Comparison of ENCODE assay signal across 17 cellular contexts in the genomic region with DNA sequence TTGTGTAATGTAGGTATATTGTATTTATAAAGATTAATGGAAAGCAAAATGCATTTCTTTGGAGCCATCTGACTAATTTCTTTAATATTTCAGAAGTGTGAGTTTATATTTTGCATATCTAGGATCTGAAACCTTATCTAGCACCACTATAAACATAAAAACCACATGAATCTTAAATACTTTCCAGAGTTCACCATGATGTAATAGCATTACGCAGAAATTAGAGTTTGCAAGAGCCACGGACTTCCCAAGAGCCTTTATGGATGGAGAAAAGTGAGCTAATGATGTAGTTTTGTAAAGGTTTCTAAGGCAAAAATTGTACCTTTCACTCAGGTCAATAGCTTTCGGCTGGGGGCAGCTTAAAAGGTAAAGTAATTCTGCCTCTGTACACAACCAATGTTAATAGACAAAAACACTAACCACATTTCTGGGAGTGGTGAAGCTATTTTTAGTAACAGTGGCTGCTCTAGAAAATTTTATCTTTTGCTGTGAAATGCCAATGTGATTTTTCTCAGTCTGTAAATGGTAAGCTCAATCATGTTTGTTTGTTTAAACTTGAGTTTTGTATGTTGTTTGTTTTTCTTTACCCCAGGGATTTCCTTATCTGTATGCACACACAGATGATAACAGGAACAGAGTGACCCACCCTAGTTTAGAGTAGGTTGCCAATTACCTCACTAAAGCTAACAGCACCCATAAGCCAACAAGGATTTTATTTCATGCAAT.
DNase-seq lines count a peak whose midpoint lies in the region; TF ChIP-seq lines count a peak whose summit lies in the region.
"Had no signal": no experiment of that assay in that cellular context is flagged by ENCODE, and none has a peak within 500 bp of the region (broad histone marks: within the 10 kb centered on the region; RNA-seq: fewer than 3 reads in every experiment).

No MANE protein-coding gene starts in this region.

- TF ChIP-seq CTCF in fibroblast of pulmonary artery (IDR thresholded peaks at IDR 0.05; ENCODE audit: low read length, missing control alignments) (no peak), WERI-Rb-1 (IDR thresholded peaks at IDR 0.05; ENCODE audit: low read depth, low read length) (no peak)

- H3K4me3 ChIP-seq in SK-N-MC = 0 out of 2 replicates have a peak overlapping the region, but pooled peaks have one; percentile 4
- no peak overlapping the region for H3K4me3 ChIP-seq in fibroblast of pulmonary artery (replicated peaks; ENCODE audit: low read depth, low read length)
- no peak overlapping the region for H3K4me3 ChIP-seq in WERI-Rb-1 (ENCODE audit: low read depth, low read length)
- H3K4me3 ChIP-seq: BLaER1, dorsolateral prefrontal cortex had no signal

- H3K27me3 ChIP-seq in WERI-Rb-1 (ENCODE audit: insufficient read depth, low read depth, severe bottlenecking) = no peaks in the 10 kb centered on the region
- H3K27me3 ChIP-seq: BLaER1, dorsolateral prefrontal cortex, foreskin keratinocyte had no signal

- no peaks in the 10 kb centered on the region for H3K36me3 ChIP-seq in SK-N-MC (ENCODE audit: insufficient read depth, low read length)
- no peaks in the 10 kb centered on the region for H3K36me3 ChIP-seq in WERI-Rb-1
- H3K36me3 ChIP-seq: BLaER1 had no signal

- DNase-seq in HCEC 1CT (peak; percentile 54), SK-N-MC (ENCODE audit: low read depth, low spot score) (no peak), fibroblast of pulmonary artery (ENCODE audit: low read depth) (peak; percentile 58), renal cortical epithelial cell (ENCODE audit: low read depth) (peak; percentile 66), HT-29 (ENCODE audit: low spot score) (no peak), WERI-Rb-1 (no peak), mucosa of gallbladder (ENCODE audit: low spot score) (no peak), NCI-H1092 treated with DMSO at 0.1 percent for 48 hours (lab: John Stamatoyannopoulos, UW) (no peak)
- DNase-seq: activated CD4-positive, alpha-beta T cell treated with anti-CD3 and anti-CD28 coated beads, Interleukin-2, amount 50 U/mL, for 1 hour; activated T-cell treated with anti-CD3 and anti-CD28 coated beads, Interleukin-2, amount 50 U/mL, for 72 hours; DND-41; dorsolateral prefrontal cortex; foreskin keratinocyte; immature natural killer cell; NK-92 treated with Interleukin-12 subunit alpha and Interleukin-12 subunit beta, amount 100 ng/mL, for 24 hours; T-helper 9 cell had no signal

- H3K9me3 ChIP-seq in SK-N-MC (ENCODE audit: low read depth, low read length) (no peaks in the 10 kb centered on the region), WERI-Rb-1 (ENCODE audit: severe bottlenecking) (peaks cover 2% of the 10 kb centered on the region)

- H3K27ac ChIP-seq in SK-N-MC (no peak overlapping the region), WERI-Rb-1 (no peak overlapping the region)
- H3K27ac ChIP-seq: BLaER1, dorsolateral prefrontal cortex, foreskin keratinocyte had no signal

- H3K9ac ChIP-seq in SK-N-MC (ENCODE audit: insufficient read length) = no peak overlapping the region
- H3K9ac ChIP-seq: BLaER1 had no signal

Comparison
In these comparisons a context has a peak if more than half of its experiments do, and no peak if none do; other contexts are left out.
1. DNase-seq: peak in HCEC 1CT (single experiment), fibroblast of pulmonary artery (single experiment) and renal cortical epithelial cell (single experiment); none in SK-N-MC (single experiment), HT-29 (single experiment), WERI-Rb-1 (single experiment), mucosa of gallbladder (single experiment) and NCI-H1092 treated with DMSO at 0.1 percent for 48 hours (single experiment).